In genomic region chr12:95551305-95551704, GRCh38 we compare ENCODE assay signal across 14 cellular contexts. TPM values are rescaled to one million over a fixed set of nuclear protein-coding genes. Genes with fewer than 3 reads are reported as not detected.
DNase-seq lines count a peak whose midpoint lies in the region; ATAC-seq and TF ChIP-seq lines count a peak whose summit lies in the region.
"Had no signal": no experiment of that assay in that cellular context is flagged by ENCODE, and none has a peak within 500 bp of the region (broad histone marks: within the 10 kb centered on the region; RNA-seq: fewer than 3 reads in every experiment).

Gene USP44, minus strand, starts transcription at chr12:95551476. Its CDS starts 17,220 bp downstream, at chr12:95534256.

- H3K23ac ChIP-seq in neuronal stem cell (ENCODE audit: low read depth, low read length, poor library complexity): no peak within 1 kb of the TSS

- ATAC-seq in GM18870 (IDR thresholded peaks at IDR 0.05; ENCODE audit: unreplicated experiment): no peak

- peak within 1 kb of the TSS; percentile 27 for H3K18ac ChIP-seq in neuronal stem cell (ENCODE audit: low read length)

- WGBS in endodermal cell (ENCODE audit: insufficient coverage in 1 of 2, insufficient read length in 1 of 2), 2 experiments: 15 to 22% methylated on average over 4 to 8 of the region's 9 CpGs
- no CpG with 5 or more reads among the region's 9 CpGs for WGBS in neuronal stem cell (ENCODE audit: extremely low coverage in 2 of 2, insufficient read length in 2 of 2, insufficient replicate concordance in 1 of 2), 2 donors

- no peak within 1 kb of the TSS for H2BK5ac ChIP-seq in neuronal stem cell (ENCODE audit: low read length)

- H3K9me3 ChIP-seq in KOPT-K1 (ENCODE audit: insufficient read depth, low read length, poor library complexity, severe bottlenecking) (peaks cover 8% of the 10 kb centered on the region), endodermal cell (ENCODE audit: control insufficient read depth, low read length) (peaks cover 13% of the 10 kb centered on the region), neuronal stem cell (replicated peaks in 1 of 2; ENCODE audit: control insufficient read depth in 2 of 2, insufficient read depth in 1 of 2, low read depth in 1 of 2, low read length in 2 of 2) (peaks cover 0 to 12% of the 10 kb centered on the region in 2 donors), Peyer's patch (peaks cover 0 to 6% (median 0%) of the 10 kb centered on the region in 4 donors)

- peaks cover 6% of the 10 kb centered on the region for H3K9me3 Mint-ChIP-seq in T-helper 1 cell treated with Interleukin-12 subunit alpha and Interleukin-12 subunit beta and Interleukin-4 antibody, amounts not matched to agents 30 μg/mL and 1 μg/mL, for 36 hours
- peaks cover 11% of the 10 kb centered on the region for H3K9me3 Mint-ChIP-seq in endodermal cell

- H3K36me3 ChIP-seq in KOPT-K1 (ENCODE audit: insufficient read depth, low read length): no peaks in the 10 kb centered on the region
- no peaks in the 10 kb centered on the region for H3K36me3 ChIP-seq in endodermal cell (ENCODE audit: control insufficient read depth, insufficient read depth, low read length)
- H3K36me3 ChIP-seq in neuronal stem cell (replicated peaks in 1 of 2; ENCODE audit: control insufficient read depth in 2 of 2, insufficient read depth in 2 of 2, low read length in 2 of 2): no peaks in the 10 kb centered on the region
- no peaks in the 10 kb centered on the region for H3K36me3 ChIP-seq in Peyer's patch

- H3K27me3 Mint-ChIP-seq in T-helper 1 cell treated with Interleukin-12 subunit alpha and Interleukin-12 subunit beta and Interleukin-4 antibody, amounts not matched to agents 30 μg/mL and 1 μg/mL, for 36 hours (ENCODE audit: low read depth): peaks cover 19% of the 10 kb centered on the region
- H3K27me3 Mint-ChIP-seq in endodermal cell (ENCODE audit: insufficient read depth): peaks cover 28% of the 10 kb centered on the region

- H2BK12ac ChIP-seq in neuronal stem cell (ENCODE audit: low read length): no peak within 1 kb of the TSS

- peak within 1 kb of the TSS; percentile 78 for H3K27ac Mint-ChIP-seq in T-helper 1 cell treated with Interleukin-12 subunit alpha and Interleukin-12 subunit beta and Interleukin-4 antibody, amounts not matched to agents 30 μg/mL and 1 μg/mL, for 36 hours
- peak within 1 kb of the TSS; percentile 65 for H3K27ac Mint-ChIP-seq in endodermal cell

- peaks cover 47% of the 10 kb centered on the region for H3K4me1 Mint-ChIP-seq in T-helper 1 cell treated with Interleukin-12 subunit alpha and Interleukin-12 subunit beta and Interleukin-4 antibody, amounts not matched to agents 30 μg/mL and 1 μg/mL, for 36 hours (ENCODE audit: low read depth)
- H3K4me1 Mint-ChIP-seq in endodermal cell: peaks cover 32% of the 10 kb centered on the region

- no peak within 1 kb of the TSS for H2BK15ac ChIP-seq in neuronal stem cell (ENCODE audit: low read length)

- no peak within 1 kb of the TSS for H4K91ac ChIP-seq in neuronal stem cell (ENCODE audit: low read depth, low read length, poor library complexity)

- H3K79me1 ChIP-seq in neuronal stem cell (ENCODE audit: low read depth, low read length): peaks cover 4% of the 10 kb centered on the region

- no peak within 1 kb of the TSS for H4K8ac ChIP-seq in neuronal stem cell (ENCODE audit: low read depth, low read length)

- no peaks in the 10 kb centered on the region for H3K36me3 Mint-ChIP-seq in T-helper 1 cell treated with Interleukin-12 subunit alpha and Interleukin-12 subunit beta and Interleukin-4 antibody, amounts not matched to agents 30 μg/mL and 1 μg/mL, for 36 hours (ENCODE audit: low read depth)
- H3K36me3 Mint-ChIP-seq in endodermal cell (ENCODE audit: low read depth): peaks cover 5% of the 10 kb centered on the region

- peaks cover 3% of the 10 kb centered on the region for H3K4me1 ChIP-seq in endodermal cell (ENCODE audit: control insufficient read depth, insufficient read depth, low read length)
- H3K4me1 ChIP-seq in neuronal stem cell (ENCODE audit: control insufficient read depth in 2 of 2, insufficient read depth in 1 of 2, low read depth in 1 of 2, low read length in 2 of 2): peaks cover 0 to 8% of the 10 kb centered on the region in 2 donors
- no peaks in the 10 kb centered on the region for H3K4me1 ChIP-seq in Peyer's patch

- H3K4me2 ChIP-seq in neuronal stem cell (ENCODE audit: insufficient read depth, low read length, poor library complexity, severe bottlenecking): peak within 1 kb of the TSS; percentile 34

- TF ChIP-seq POLR2A in Peyer's patch (IDR thresholded peaks at IDR 0.05): no peak

- H3K9ac ChIP-seq in endodermal cell (ENCODE audit: extremely low read depth, low read length, poor library complexity, severe bottlenecking) (no peak within 1 kb of the TSS), neuronal stem cell (ENCODE audit: low read depth, low read length, poor library complexity) (no peak within 1 kb of the TSS)

- H3K14ac ChIP-seq in neuronal stem cell (ENCODE audit: low read length): no peak within 1 kb of the TSS

- H3K4me3 Mint-ChIP-seq in T-helper 1 cell treated with Interleukin-12 subunit alpha and Interleukin-12 subunit beta and Interleukin-4 antibody, amounts not matched to agents 30 μg/mL and 1 μg/mL, for 36 hours: peak within 1 kb of the TSS; percentile 74
- H3K4me3 Mint-ChIP-seq in endodermal cell: peak within 1 kb of the TSS; percentile 58

- H3K4ac ChIP-seq in neuronal stem cell (ENCODE audit: low read length): no peak within 1 kb of the TSS

- peak within 1 kb of the TSS; percentile 55 for H2AFZ ChIP-seq in neuronal stem cell (ENCODE audit: low read length)

- no peak for TF ChIP-seq CTCF in endodermal cell (conservative IDR thresholded peaks at IDR 0.05)
- TF ChIP-seq CTCF in Peyer's patch (IDR thresholded peaks at IDR 0.05): no peak

- H2BK120ac ChIP-seq in neuronal stem cell (ENCODE audit: low read depth, low read length): no peak within 1 kb of the TSS

- H3K27ac ChIP-seq in KOPT-K1 (ENCODE audit: low read depth, low read length, poor library complexity, severe bottlenecking): peak within 1 kb of the TSS; percentile 91
- no peak within 1 kb of the TSS for H3K27ac ChIP-seq in endodermal cell (ENCODE audit: low read depth, low read length)
- H3K27ac ChIP-seq in neuronal stem cell (replicated peaks; ENCODE audit: low read length): peak within 1 kb of the TSS; percentile 91
- H3K27ac ChIP-seq in Peyer's patch: no peak within 1 kb of the TSS
- H3K27ac ChIP-seq: 22Rv1, RWPE1 had no signal

- no peak within 1 kb of the TSS for H2AK5ac ChIP-seq in neuronal stem cell (ENCODE audit: low read depth, low read length)

- peaks cover 17% of the 10 kb centered on the region for H3K27me3 ChIP-seq in endodermal cell (ENCODE audit: control insufficient read depth, insufficient read depth, low read length, poor library complexity, severe bottlenecking)
- H3K27me3 ChIP-seq in neuronal stem cell (ENCODE audit: control insufficient read depth in 3 of 3, insufficient read depth in 3 of 3, low read depth in 1 of 3, low read length in 3 of 3): peaks cover 0 to 69% (median 0%) of the 10 kb centered on the region in 3 experiments
- H3K27me3 ChIP-seq in Peyer's patch: peaks cover 0 to 14% of the 10 kb centered on the region in 2 donors

- DNase-seq in T-helper 1 cell: no peak
- DNase-seq in endodermal cell: peak; percentile 90
- DNase-seq in neuronal stem cell (ENCODE audit: low spot score): no peak
- no peak for DNase-seq in Peyer's patch
- no peak for DNase-seq in SW480 (ENCODE audit: low spot score)
- DNase-seq: amniotic stem cell; effector CD4-positive, alpha-beta T cell; midbrain; NCI-H226 had no signal

- H3K4me3 ChIP-seq in endodermal cell (ENCODE audit: low read length) (no peak within 1 kb of the TSS), neuronal stem cell (ENCODE audit: low read length in 2 of 2) (peak within 1 kb of the TSS in 1 of 2 donors; percentile 71), Peyer's patch (no peak within 1 kb of the TSS)

RNA-seq across cellular contexts. Expression of gene USP44, which starts in this region (rescaled TPM):
- total RNA-seq in endodermal cell (10 to 100 TPM; 17.5 to 30.8 TPM), Peyer's patch (1 to 10 TPM in 2 of 4 donors, not detected in 2; 1.2 to 2.9 TPM)
- 16.9 TPM for polyA plus RNA-seq in endodermal cell (2013, experiment 1 of 2)
- polyA plus RNA-seq in endodermal cell (2013, experiment 2 of 2): 12.0 TPM
- polyA plus RNA-seq in neuronal stem cell (2013, experiment 1 of 2): 74.0 TPM
- polyA plus RNA-seq in neuronal stem cell (2013, experiment 2 of 2): 77.3 TPM

Comparison
In these comparisons a context has a peak if more than half of its experiments do, and no peak if none do; other contexts are left out.
1. RNA of gene USP44 (total RNA-seq): 17.5 to 30.8 TPM in endodermal cell; 1.2 to 2.9 TPM in Peyer's patch; every median in the first group is over 4 times any median in the second.
2. H3K27ac ChIP-seq: peak in KOPT-K1 (single experiment) and neuronal stem cell (single experiment); none in endodermal cell (single experiment) and Peyer's patch (0 of 4).